In the genomic region with DNA sequence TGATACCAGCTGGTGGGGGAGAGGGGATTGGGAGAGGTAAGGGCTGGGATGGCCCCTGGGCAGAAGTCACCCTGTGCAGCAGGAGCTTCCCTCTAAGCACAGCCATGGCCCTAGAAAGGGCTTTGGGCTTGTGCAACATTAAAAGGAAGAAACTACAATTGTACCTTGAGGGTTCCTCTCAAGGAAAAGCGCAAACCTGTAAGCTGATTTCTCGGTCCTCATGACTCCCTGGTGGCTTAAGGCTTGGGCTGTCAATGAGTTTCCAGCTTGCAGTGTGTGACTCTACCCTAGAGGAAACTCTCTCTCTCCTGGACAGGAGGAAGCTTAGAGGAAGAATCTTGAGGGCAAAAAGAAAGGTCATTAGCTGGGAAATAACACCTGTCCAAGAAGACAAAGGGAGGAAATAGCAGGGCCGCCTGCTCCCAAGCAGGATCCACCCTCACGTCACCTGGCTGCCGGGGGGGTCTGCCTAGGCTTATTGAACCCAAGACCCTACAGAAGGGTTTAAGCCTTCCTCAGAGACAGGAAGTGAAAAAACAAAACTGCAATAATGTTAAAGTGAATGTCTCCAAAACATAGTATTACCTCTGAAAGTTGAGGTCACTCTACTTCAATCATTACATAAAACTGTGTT, we compare ENCODE assay signal across 28 cellular contexts.
DNase-seq lines count a peak whose midpoint lies in the region; ATAC-seq and TF ChIP-seq lines count a peak whose summit lies in the region.
"Had no signal": no experiment of that assay in that cellular context is flagged by ENCODE, and none has a peak within 500 bp of the region (broad histone marks: within the 10 kb centered on the region; RNA-seq: fewer than 3 reads in every experiment).

No MANE protein-coding gene starts in this region.

- H3K27ac Mint-ChIP-seq in Caco-2 (ENCODE audit: unreplicated experiment) = peak overlapping the region; percentile 65
- H3K27ac Mint-ChIP-seq: activated CD4-positive, alpha-beta T cell treated with anti-CD3 and anti-CD28 coated beads, Interleukin-2, amount 10 ng/mL, durations not matched to agents 7 days and 5 days; activated naive CD8-positive, alpha-beta T cell treated with anti-CD3 and anti-CD28 coated beads for 36 hours; CD4-positive, alpha-beta T cell; HFFc6; natural killer cell; stimulated activated naive CD8-positive, alpha-beta T cell treated with anti-CD3 and anti-CD28 coated beads, Interleukin-15, Interleukin-2, amounts not matched to agents 100 ng/mL and 50 ng/mL, for 24 hours had no signal

- H3K4me3 ChIP-seq in Caco-2 (ENCODE audit: low read depth, low read length) (no peak overlapping the region), WERI-Rb-1 (ENCODE audit: low read depth, low read length) (peak overlapping the region; percentile 14), neuronal stem cell (ENCODE audit: low read length in 2 of 2) (no peak overlapping the region)
- H3K4me3 ChIP-seq: K562, ovary, SJSA1, spleen, testis had no signal

- no peak overlapping the region for H2AFZ ChIP-seq in neuronal stem cell (ENCODE audit: low read length)

- no peak overlapping the region for H3K9ac ChIP-seq in neuronal stem cell (ENCODE audit: low read depth, low read length, poor library complexity)

- peaks cover 27% of the 10 kb centered on the region for H3K4me1 ChIP-seq in Caco-2
- peaks cover 0 to 16% of the 10 kb centered on the region in 2 donors for H3K4me1 ChIP-seq in neuronal stem cell (ENCODE audit: control insufficient read depth in 2 of 2, insufficient read depth in 1 of 2, low read depth in 1 of 2, low read length in 2 of 2)
- H3K4me1 ChIP-seq: SJSA1, spleen, testis had no signal

- peak overlapping the region; percentile 80 for H3K18ac ChIP-seq in neuronal stem cell (ENCODE audit: low read length)

- POLR2A ChIA-PET in Caco-2 (lab: Charles Lee) = interaction anchor here (1.8 kb wide), 1 partner anchor 16 kb away, joined by 6 read pairs; no protein-coding TSS in a partner anchor

- H3K4me3 Mint-ChIP-seq in Caco-2 (ENCODE audit: unreplicated experiment) = no peak overlapping the region
- H3K4me3 Mint-ChIP-seq: activated CD4-positive, alpha-beta T cell treated with anti-CD3 and anti-CD28 coated beads, Interleukin-2, amount 10 ng/mL, durations not matched to agents 7 days and 5 days; activated naive CD8-positive, alpha-beta T cell treated with anti-CD3 and anti-CD28 coated beads for 36 hours; CD4-positive, alpha-beta T cell; HFFc6; natural killer cell; stimulated activated naive CD8-positive, alpha-beta T cell treated with anti-CD3 and anti-CD28 coated beads, Interleukin-15, Interleukin-2, amounts not matched to agents 100 ng/mL and 50 ng/mL, for 24 hours had no signal

- H4K91ac ChIP-seq in neuronal stem cell (ENCODE audit: low read depth, low read length, poor library complexity) = no peak overlapping the region

- H3K36me3 Mint-ChIP-seq in Caco-2 (ENCODE audit: insufficient read depth, unreplicated experiment) = no peaks in the 10 kb centered on the region
- H3K36me3 Mint-ChIP-seq: activated naive CD8-positive, alpha-beta T cell treated with anti-CD3 and anti-CD28 coated beads for 36 hours; natural killer cell had no signal

- H3K27me3 ChIP-seq in Caco-2 (replicated peaks; ENCODE audit: control insufficient read depth, insufficient read depth, low read length) (no peaks in the 10 kb centered on the region), WERI-Rb-1 (ENCODE audit: insufficient read depth, low read depth, severe bottlenecking) (no peaks in the 10 kb centered on the region), neuronal stem cell (ENCODE audit: control insufficient read depth in 3 of 3, insufficient read depth in 3 of 3, low read depth in 1 of 3, low read length in 3 of 3) (peaks cover 0 to 36% (median 25%) of the 10 kb centered on the region in 3 experiments)
- H3K27me3 ChIP-seq: ovary, SJSA1, testis had no signal

- no peaks in the 10 kb centered on the region for H3K9me3 ChIP-seq in Caco-2
- no peaks in the 10 kb centered on the region for H3K9me3 ChIP-seq in WERI-Rb-1 (ENCODE audit: severe bottlenecking)
- H3K9me3 ChIP-seq in neuronal stem cell (replicated peaks in 1 of 2; ENCODE audit: control insufficient read depth in 2 of 2, insufficient read depth in 1 of 2, low read depth in 1 of 2, low read length in 2 of 2) = no peaks in the 10 kb centered on the region
- H3K9me3 ChIP-seq: ovary, SJSA1, testis had no signal

- no peak overlapping the region for H3K4ac ChIP-seq in neuronal stem cell (ENCODE audit: low read length)

- H3K36me3 ChIP-seq in Caco-2 (ENCODE audit: control insufficient read depth, insufficient read depth, low read length) = no peaks in the 10 kb centered on the region
- no peaks in the 10 kb centered on the region for H3K36me3 ChIP-seq in WERI-Rb-1
- H3K36me3 ChIP-seq in neuronal stem cell (replicated peaks in 1 of 2; ENCODE audit: control insufficient read depth in 2 of 2, insufficient read depth in 2 of 2, low read length in 2 of 2) = no peaks in the 10 kb centered on the region
- H3K36me3 ChIP-seq: ovary, SJSA1, spleen had no signal

- peak overlapping the region; percentile 40 for H3K23ac ChIP-seq in neuronal stem cell (ENCODE audit: low read depth, low read length, poor library complexity)

- ATAC-seq in HG02610 (IDR thresholded peaks at IDR 0.05; ENCODE audit: unreplicated experiment) = no peak
- ATAC-seq in HG03280 (IDR thresholded peaks at IDR 0.05; ENCODE audit: unreplicated experiment) = no peak
- ATAC-seq: K562, natural killer cell had no signal

- DNase-seq in Caco-2 (no peak), WERI-Rb-1 (no peak), left kidney (ENCODE audit: low read depth, low spot score) (peak; percentile 51), neuronal stem cell (ENCODE audit: low spot score) (no peak), kidney glomerular epithelial cell (lab: John Stamatoyannopoulos, UW) (no peak)
- no peak for DNase-seq in activated CD4-positive, alpha-beta T cell treated with anti-CD3 and anti-CD28 coated beads for 48 hours
- DNase-seq: activated CD4-positive, alpha-beta T cell treated with anti-CD3 and anti-CD28 coated beads, Interleukin-2, amount 10 ng/mL, durations not matched to agents 7 days and 5 days; activated effector memory CD4-positive, alpha-beta T cell treated with Interleukin-2 at 50 U/mL for 16 hours; activated naive CD8-positive, alpha-beta T cell treated with anti-CD3 and anti-CD28 coated beads for 36 hours; activated T-cell treated with anti-CD3 and anti-CD28 coated beads, Interleukin-2, amount 50 U/mL, for 1 hour; AML-193; CD4-positive, alpha-beta T cell; GOT3; HFFc6; natural killer cell; NCI-H1092 treated with DMSO at 0.1 percent for 48 hours; NCI-H2029; ovary; spleen; stimulated activated CD8-positive, alpha-beta memory T cell treated with anti-CD3 and anti-CD28 coated beads, Interleukin-4, amount 100 ng/mL, for 48 hours; T1000; testis had no signal

- no peaks in the 10 kb centered on the region for H3K79me1 ChIP-seq in neuronal stem cell (ENCODE audit: low read depth, low read length)

- no peak overlapping the region for H2BK5ac ChIP-seq in neuronal stem cell (ENCODE audit: low read length)

- no peak overlapping the region for H3K14ac ChIP-seq in neuronal stem cell (ENCODE audit: low read length)

- TF ChIP-seq CTCF in Caco-2 (IDR thresholded peaks at IDR 0.05; ENCODE audit: insufficient read depth in 1 of 2, low read depth in 1 of 2, low read length in 1 of 2, severe bottlenecking in 1 of 2, unreplicated experiment in 1 of 2) (no peak), WERI-Rb-1 (IDR thresholded peaks at IDR 0.05; ENCODE audit: low read depth, low read length) (no peak)

- no peak overlapping the region for H2AK5ac ChIP-seq in neuronal stem cell (ENCODE audit: low read depth, low read length)

- H3K27me3 Mint-ChIP-seq in Caco-2 (ENCODE audit: insufficient read depth, unreplicated experiment) = no peaks in the 10 kb centered on the region

- H2BK120ac ChIP-seq in neuronal stem cell (ENCODE audit: low read depth, low read length) = no peak overlapping the region

- no peak overlapping the region for H3K4me2 ChIP-seq in neuronal stem cell (ENCODE audit: insufficient read depth, low read length, poor library complexity, severe bottlenecking)

- intact Hi-C loops in Caco-2 (cut with micrococcal nuclease; ENCODE audit: unreplicated experiment) = no loop called here

- H2BK15ac ChIP-seq in neuronal stem cell (ENCODE audit: low read length) = no peak overlapping the region

- no peak overlapping the region for H4K8ac ChIP-seq in neuronal stem cell (ENCODE audit: low read depth, low read length)

- CTCF ChIA-PET in Caco-2 (lab: Charles Lee) = no interaction called here

- BruUV-seq in Caco-2 (replicated peaks; lab: Mats Ljungman, UMichigan) = no TSS peak

- no peaks in the 10 kb centered on the region for H3K9me3 Mint-ChIP-seq in Caco-2 (ENCODE audit: unreplicated experiment)
- H3K9me3 Mint-ChIP-seq: activated CD4-positive, alpha-beta T cell treated with anti-CD3 and anti-CD28 coated beads, Interleukin-2, amount 10 ng/mL, durations not matched to agents 7 days and 5 days; activated naive CD8-positive, alpha-beta T cell treated with anti-CD3 and anti-CD28 coated beads for 36 hours; CD4-positive, alpha-beta T cell; natural killer cell; stimulated activated naive CD8-positive, alpha-beta T cell treated with anti-CD3 and anti-CD28 coated beads, Interleukin-15, Interleukin-2, amounts not matched to agents 100 ng/mL and 50 ng/mL, for 24 hours had no signal

- H3K27ac ChIP-seq in WERI-Rb-1 = peak overlapping the region; percentile 29; the same call in 1 of the 2 replicates
- H3K27ac ChIP-seq in neuronal stem cell (replicated peaks; ENCODE audit: low read length) = no peak overlapping the region
- H3K27ac ChIP-seq: ovary, SJSA1, spleen, testis, VCaP had no signal

- no peak overlapping the region for H2BK12ac ChIP-seq in neuronal stem cell (ENCODE audit: low read length)

- no CpG with 5 or more reads among the region's 5 CpGs for WGBS in neuronal stem cell (ENCODE audit: extremely low coverage in 2 of 2, insufficient read length in 2 of 2, insufficient replicate concordance in 1 of 2), 2 donors

- peaks cover 18% of the 10 kb centered on the region for H3K4me1 Mint-ChIP-seq in Caco-2 (ENCODE audit: low read depth, unreplicated experiment)
- H3K4me1 Mint-ChIP-seq: activated CD4-positive, alpha-beta T cell treated with anti-CD3 and anti-CD28 coated beads, Interleukin-2, amount 10 ng/mL, durations not matched to agents 7 days and 5 days; activated naive CD8-positive, alpha-beta T cell treated with anti-CD3 and anti-CD28 coated beads for 36 hours; natural killer cell had no signal
